In the genomic region with DNA sequence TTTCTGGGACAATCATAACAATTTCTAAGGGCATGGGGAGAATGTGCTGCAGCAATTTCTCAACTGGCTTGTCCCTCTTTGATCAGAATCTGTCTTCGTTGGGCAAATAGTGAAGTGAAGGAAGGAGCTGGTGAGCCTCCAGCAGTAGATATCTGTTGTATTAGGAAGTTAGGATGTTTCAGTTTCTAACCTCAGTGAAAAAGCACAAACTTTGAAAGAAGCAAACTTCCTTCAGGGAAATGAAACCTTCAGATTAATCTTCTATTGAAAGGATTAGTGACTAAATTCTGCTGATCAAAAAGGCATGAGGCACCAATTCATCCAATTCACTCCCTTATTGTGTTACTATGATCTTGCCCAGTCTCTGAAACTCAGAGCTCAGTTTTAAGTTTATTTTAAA, we compare ENCODE assay signal across 10 cellular contexts. TPM values are rescaled to one million over a fixed set of nuclear protein-coding genes. Genes with fewer than 3 reads are reported as not detected.
A peak's percentile ranks its signal among the peaks of the same experiment; 100 is the strongest.
DNase-seq lines count a peak whose midpoint lies in the region; ATAC-seq and TF ChIP-seq lines count a peak whose summit lies in the region.
"Had no signal": no experiment of that assay in that cellular context is flagged by ENCODE, and none has a peak within 500 bp of the region (broad histone marks: within the 10 kb centered on the region; RNA-seq: fewer than 3 reads in every experiment).

No MANE protein-coding gene starts in this region.

- H3K4me1 ChIP-seq in heart left ventricle (peaks cover 0 to 43% (median 16%) of the 10 kb centered on the region in 12 donors), muscle layer of duodenum (ENCODE audit: control insufficient read depth in 1 of 2, insufficient read depth in 2 of 2, low read length in 2 of 2) (peaks cover 0 to 25% of the 10 kb centered on the region in 2 donors), upper lobe of left lung (peaks cover 8 to 59% (median 35%) of the 10 kb centered on the region in 4 donors)

- TF ChIP-seq CTCF in heart left ventricle (IDR thresholded peaks at IDR 0.05): no peak
- TF ChIP-seq CTCF in brain (conservative IDR thresholded peaks at IDR 0.05): no peak
- TF ChIP-seq CTCF in upper lobe of left lung (IDR thresholded peaks at IDR 0.05): no peak

- TF ChIP-seq POLR2A in heart left ventricle (IDR thresholded peaks at IDR 0.05): no peak
- no peak for TF ChIP-seq POLR2A in upper lobe of left lung (IDR thresholded peaks at IDR 0.05)

- peaks cover 51% of the 10 kb centered on the region for H3K4me1 Mint-ChIP-seq in brain

- peaks cover 0 to 13% (median 0%) of the 10 kb centered on the region in 9 donors for H3K27me3 ChIP-seq in heart left ventricle
- H3K27me3 ChIP-seq in muscle layer of duodenum (ENCODE audit: low read depth, low read length): no peaks in the 10 kb centered on the region
- no peaks in the 10 kb centered on the region for H3K27me3 ChIP-seq in upper lobe of left lung

- H3K27ac Mint-ChIP-seq in brain: peak overlapping the region in 2 of 5 experiments; percentile 95 to 98

- no peak for TF ChIP-seq EP300 in upper lobe of left lung (IDR thresholded peaks at IDR 0.05)

- H3K27ac ChIP-seq in heart left ventricle (peak overlapping the region in 6 of 12 donors; percentile 22 to 93 (median 86)), muscle layer of duodenum (ENCODE audit: low read length) (no peak overlapping the region), upper lobe of left lung (peak overlapping the region in 3 of 4 donors; percentile 85 to 96 (median 93))

- peak overlapping the region in 9 of 12 donors; percentile 68 to 89 (median 73) for H3K4me3 ChIP-seq in heart left ventricle
- peak overlapping the region; percentile 52 to 79 for H3K4me3 ChIP-seq in muscle layer of duodenum (ENCODE audit: low read depth in 1 of 2, low read length in 2 of 2)
- peak overlapping the region in 3 of 4 donors; percentile 72 to 87 (median 78) for H3K4me3 ChIP-seq in upper lobe of left lung

- no peak for ATAC-seq in heart left ventricle
- ATAC-seq in Right ventricle myocardium inferior: no peak
- ATAC-seq in upper lobe of left lung (ENCODE audit: low FRiP score in 2 of 2): no peak

- no peaks in the 10 kb centered on the region for H3K9me3 Mint-ChIP-seq in brain

- WGBS in heart left ventricle, 4 donors: 22 to 55% (median 44%) methylated on average over 1 of the region's 1 CpG
- WGBS in upper lobe of left lung, 2 donors: 20 to 29% methylated on average over 1 of the region's 1 CpG

- no peak for DNase-seq in heart left ventricle
- no peak for DNase-seq in Right ventricle myocardium inferior (ENCODE audit: missing footprints)
- no peak for DNase-seq in upper lobe of left lung
- DNase-seq in NCI-H2081 treated with DMSO at 0.1 percent for 48 hours (lab: John Stamatoyannopoulos, UW): no peak
- no peak for DNase-seq in central memory CD4-positive, alpha-beta T cell
- DNase-seq in iPS-NIHi11 (ENCODE audit: low spot score): no peak
- DNase-seq: cortex of kidney had no signal

- H3K36me3 Mint-ChIP-seq in brain: no peaks in the 10 kb centered on the region

- no peaks in the 10 kb centered on the region for H3K9me3 ChIP-seq in heart left ventricle
- H3K9me3 ChIP-seq in muscle layer of duodenum (ENCODE audit: control insufficient read depth in 1 of 2, low read length in 2 of 2): no peaks in the 10 kb centered on the region
- no peaks in the 10 kb centered on the region for H3K9me3 ChIP-seq in upper lobe of left lung

- peaks cover 51% of the 10 kb centered on the region for H3K27me3 Mint-ChIP-seq in brain

- peaks cover 0 to 25% (median 0%) of the 10 kb centered on the region in 9 donors for H3K36me3 ChIP-seq in heart left ventricle
- H3K36me3 ChIP-seq in muscle layer of duodenum (ENCODE audit: control insufficient read depth in 1 of 2, insufficient read depth in 2 of 2, low read length in 2 of 2): no peaks in the 10 kb centered on the region
- H3K36me3 ChIP-seq in upper lobe of left lung: peaks cover 0 to 6% (median 0%) of the 10 kb centered on the region in 4 donors

- intact Hi-C loops in heart left ventricle (cut with DNase I): loop anchor here in 3 of 10 donors (5.0 kb wide), 2 partner anchors 70 to 75 kb away; no protein-coding TSS in a partner anchor
- intact Hi-C loops in Right ventricle myocardium inferior (cut with DNase I): loop anchor here (5.0 kb wide), 1 partner anchor 185 kb away; a partner anchor contains a TSS

- peak overlapping the region; percentile 80 to 92 (median 82) for H3K4me3 Mint-ChIP-seq in brain

RNA-seq across cellular contexts. Expression of a gene that starts 24.3 kb away (rescaled TPM):
- total RNA-seq in heart left ventricle (10 to 100 TPM in 4 of 9 donors, 1 to 10 TPM in 5; 4.5 to 29.6 (median 8.7) TPM), Right ventricle myocardium inferior (7.2 TPM), upper lobe of left lung (10 to 100 TPM in 5 of 6 donors, 1 to 10 TPM in 1; 7.3 to 58.5 (median 34.1) TPM)
- polyA plus RNA-seq in heart left ventricle (1 to 10 TPM; 7.9 to 9.6 TPM), brain (ENCODE audit: insufficient read depth, low read depth, low replicate concordance) (33.3 TPM)
- total RNA-seq: SK-MEL-5 had no signal
